ENCODE assay signal across 8 cellular contexts in the genomic region with DNA sequence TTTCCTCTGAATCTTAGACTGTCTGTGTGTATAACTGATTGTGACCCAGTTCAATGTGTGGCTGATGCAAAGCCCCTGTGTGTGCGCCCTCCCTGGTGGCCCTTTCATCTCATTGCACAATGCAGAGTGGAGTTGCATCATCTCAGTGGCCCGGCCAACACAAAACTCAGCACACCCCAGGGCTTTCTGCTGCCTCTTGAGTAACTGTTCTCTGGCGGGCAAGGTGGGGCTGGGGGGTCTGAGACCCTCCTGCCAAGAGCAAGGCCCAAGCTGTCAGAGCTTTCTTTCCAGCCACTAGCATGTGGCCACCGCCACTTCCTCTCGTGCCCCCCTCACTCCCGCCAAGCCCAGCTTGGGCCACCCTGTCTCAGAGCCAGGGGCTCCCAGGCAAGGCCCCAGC.
DNase-seq lines count a peak whose midpoint lies in the region; ATAC-seq and TF ChIP-seq lines count a peak whose summit lies in the region.
"Had no signal": no experiment of that assay in that cellular context is flagged by ENCODE, and none has a peak within 500 bp of the region (broad histone marks: within the 10 kb centered on the region; RNA-seq: fewer than 3 reads in every experiment).

No MANE protein-coding gene starts in this region.

- H3K9ac ChIP-seq in SK-N-MC (ENCODE audit: insufficient read length) = peak overlapping the region; percentile 79

- TF ChIP-seq CTCF in HL-60 (IDR thresholded peaks at IDR 0.05; ENCODE audit: insufficient read depth, low read length) (no peak), gastroesophageal sphincter (IDR thresholded peaks at IDR 0.05) (peak in 3 of 4 experiments; percentile 18 to 33 (median 20)), stomach (IDR thresholded peaks at IDR 0.05) (peak in 1 of 7 experiments; percentile 6)

- H3K27ac ChIP-seq in HL-60 (replicated peaks) (no peak overlapping the region), SK-N-MC (peak overlapping the region; percentile 93), gastroesophageal sphincter (peak overlapping the region; percentile 29 to 82 (median 61)), stomach (peak overlapping the region in 4 of 5 donors; percentile 32 to 76 (median 42)), SJCRH30 (no peak overlapping the region)

- H3K27me3 ChIP-seq in HL-60 (ENCODE audit: insufficient read depth, poor library complexity, severe bottlenecking) (peaks cover 2% of the 10 kb centered on the region), gastroesophageal sphincter (no peaks in the 10 kb centered on the region), stomach (peaks cover 0 to under 1% (median 0%) of the 10 kb centered on the region in 3 donors), SJCRH30 (no peaks in the 10 kb centered on the region)

- no peak for TF ChIP-seq EP300 in gastroesophageal sphincter (IDR thresholded peaks at IDR 0.05)
- TF ChIP-seq EP300 in stomach (IDR thresholded peaks at IDR 0.05) = peak; percentile 45

- H3K4me1 ChIP-seq in gastroesophageal sphincter (peaks cover 0 to 41% (median 3%) of the 10 kb centered on the region in 3 donors), stomach (peaks cover 0 to 22% (median 11%) of the 10 kb centered on the region in 4 donors), SJCRH30 (no peaks in the 10 kb centered on the region)

- ATAC-seq in gastroesophageal sphincter (peak; percentile 86), GM18873 (IDR thresholded peaks at IDR 0.05; ENCODE audit: low FRiP score, unreplicated experiment) (no peak)

- TF ChIP-seq POLR2A in gastroesophageal sphincter (IDR thresholded peaks at IDR 0.05) = no peak
- TF ChIP-seq POLR2A in stomach (IDR thresholded peaks at IDR 0.05) = no peak

- DNase-seq in HL-60 (ENCODE audit: low read depth in 1 of 2, low spot score in 1 of 2) (peak; percentile 66 to 89), SK-N-MC (ENCODE audit: low read depth, low spot score) (peak; percentile 71), stomach (peak; percentile 53), SJCRH30 (no peak)
- no peak for DNase-seq in stimulated activated CD4-positive, alpha-beta T cell treated with anti-CD3 and anti-CD28 coated beads, Interleukin-4, amount 100 ng/mL, for 24 hours
- DNase-seq: activated CD4-positive, alpha-beta T cell treated with anti-CD3 and anti-CD28 coated beads for 4 hours had no signal

- 45% methylated on average over 1 of the region's 6 CpGs; no CpG with 5 or more reads in 1 of the 2 donors for WGBS in gastroesophageal sphincter (ENCODE audit: low coverage in 1 of 2), 2 donors
- WGBS in stomach, 5 donors = 54 to 71% (median 67%) methylated on average over 4 to 6 of the region's 6 CpGs

- H3K4me3 ChIP-seq in HL-60 (replicated peaks; ENCODE audit: insufficient read depth, low read length) (no peak overlapping the region), SK-N-MC (0 out of 2 replicates have a peak overlapping the region, but pooled peaks have one; percentile 6), gastroesophageal sphincter (no peak overlapping the region), stomach (no peak overlapping the region), SJCRH30 (no peak overlapping the region)

- intact Hi-C loops in stomach (cut with DNase I; ENCODE audit: low total_unique reads) = no loop called here

- no peaks in the 10 kb centered on the region for H3K36me3 ChIP-seq in SK-N-MC (ENCODE audit: insufficient read depth, low read length)
- no peaks in the 10 kb centered on the region for H3K36me3 ChIP-seq in gastroesophageal sphincter
- no peaks in the 10 kb centered on the region for H3K36me3 ChIP-seq in stomach
- no peaks in the 10 kb centered on the region for H3K36me3 ChIP-seq in SJCRH30

- no peaks in the 10 kb centered on the region for H3K9me3 ChIP-seq in SK-N-MC (ENCODE audit: low read depth, low read length)
- H3K9me3 ChIP-seq in gastroesophageal sphincter = no peaks in the 10 kb centered on the region
- H3K9me3 ChIP-seq in stomach = no peaks in the 10 kb centered on the region
- no peaks in the 10 kb centered on the region for H3K9me3 ChIP-seq in SJCRH30 (replicated peaks)

Comparison
In these comparisons a context has a peak if more than half of its experiments do, and no peak if none do; other contexts are left out.
1. DNase-seq: peak in HL-60 (2 of 2), SK-N-MC (single experiment) and stomach (single experiment); none in SJCRH30 (0 of 2) and stimulated activated CD4-positive, alpha-beta T cell treated with anti-CD3 and anti-CD28 coated beads, Interleukin-4, amount 100 ng/mL, for 24 hours (single experiment).
2. H3K27ac ChIP-seq: peak in SK-N-MC (single experiment), gastroesophageal sphincter (4 of 4) and stomach (4 of 5); none in HL-60 (single experiment) and SJCRH30 (single experiment).